8 cellular contexts compared by ENCODE assay signal in the genomic region with DNA sequence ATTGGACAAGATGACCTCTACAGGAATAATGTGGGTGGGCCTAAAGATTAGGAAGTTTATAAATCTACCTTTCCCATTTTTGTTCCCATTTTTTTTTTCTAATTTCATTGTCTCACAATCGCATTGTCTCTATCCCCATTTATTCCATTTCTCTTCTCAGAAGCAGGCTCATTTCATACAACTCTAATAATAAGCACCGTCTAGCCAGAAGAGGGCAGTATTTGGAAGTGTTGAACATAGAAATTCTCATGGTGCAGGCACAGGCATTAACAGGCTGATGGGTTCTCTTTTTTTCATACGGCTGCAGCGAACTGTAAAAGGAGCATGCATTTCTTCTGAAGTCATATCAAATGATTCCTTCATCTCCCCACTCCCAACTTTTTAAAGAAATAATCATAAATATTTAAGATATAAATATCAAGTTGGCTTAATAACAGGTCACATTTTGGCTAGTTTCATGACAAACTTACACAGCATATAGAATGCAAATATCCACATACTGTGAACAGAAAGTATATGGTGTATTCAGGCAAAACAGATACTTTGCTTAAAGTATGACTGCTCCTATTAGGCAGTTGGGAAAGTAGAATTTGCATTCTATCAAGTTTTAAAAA.
DNase-seq lines count a peak whose midpoint lies in the region; TF ChIP-seq lines count a peak whose summit lies in the region.

No MANE protein-coding gene starts in this region.

- no peak overlapping the region for H3K4me3 Mint-ChIP-seq in activated CD4-positive, alpha-beta T cell treated with anti-CD3 and anti-CD28 coated beads, Interleukin-2, amount 10 ng/mL, durations not matched to agents 24 days and 14 days

- no peaks in the 10 kb centered on the region for H3K4me1 ChIP-seq in KMS-11 (ENCODE audit: low read depth, poor library complexity, severe bottlenecking)

- H3K36me3 ChIP-seq in H7 (replicated peaks; ENCODE audit: control insufficient read depth, insufficient read depth, low read length): no peaks in the 10 kb centered on the region
- no peaks in the 10 kb centered on the region for H3K36me3 ChIP-seq in KMS-11 (ENCODE audit: insufficient read depth)

- intact Hi-C loops in activated CD4-positive, alpha-beta T cell treated with anti-CD3 and anti-CD28 coated beads, Interleukin-2, amount 10 ng/mL, durations not matched to agents 24 days and 14 days (cut with micrococcal nuclease): loop anchor here (10.0 kb wide), 1 partner anchor 222 kb away; no protein-coding TSS in a partner anchor

- no peaks in the 10 kb centered on the region for H3K36me3 Mint-ChIP-seq in activated CD4-positive, alpha-beta T cell treated with anti-CD3 and anti-CD28 coated beads, Interleukin-2, amount 10 ng/mL, durations not matched to agents 24 days and 14 days (ENCODE audit: low read depth)

- no peaks in the 10 kb centered on the region for H3K27me3 ChIP-seq in H7 (ENCODE audit: control insufficient read depth, insufficient read depth, low read length)
- no peaks in the 10 kb centered on the region for H3K27me3 ChIP-seq in KMS-11 (ENCODE audit: insufficient read depth, low read depth)

- no peak overlapping the region for H2AFZ ChIP-seq in KMS-11 (ENCODE audit: low read depth)

- no peak overlapping the region for H3K9ac ChIP-seq in KMS-11

- H3K4me3 ChIP-seq in H7 (ENCODE audit: insufficient read depth, low read depth, low read length): no peak overlapping the region
- H3K4me3 ChIP-seq in KMS-11 (IDR thresholded peaks at IDR 0.05; ENCODE audit: insufficient read depth, low read depth, low read length): no peak overlapping the region

- peak; percentile 64 for DNase-seq in activated CD4-positive, alpha-beta T cell treated with anti-CD3 and anti-CD28 coated beads, Interleukin-2, amount 10 ng/mL, durations not matched to agents 24 days and 14 days
- no peak for DNase-seq in activated CD4-positive, alpha-beta T cell treated with anti-CD3 and anti-CD28 coated beads, Interleukin-2, amount 50 U/mL, for 48 hours
- DNase-seq in H7: peak; percentile 15
- peak; percentile 63 for DNase-seq in OCI-M1 (lab: John Stamatoyannopoulos, UW)
- peak; percentile 79 for DNase-seq in dermis blood vessel endothelial cell
- peak; percentile 91 for DNase-seq in medulla oblongata (ENCODE audit: extremely low spot score)
- DNase-seq in ecto neural progenitor cell (ENCODE audit: low spot score): no peak

- no peaks in the 10 kb centered on the region for H3K4me1 Mint-ChIP-seq in activated CD4-positive, alpha-beta T cell treated with anti-CD3 and anti-CD28 coated beads, Interleukin-2, amount 10 ng/mL, durations not matched to agents 24 days and 14 days

- no peaks in the 10 kb centered on the region for H3K79me2 ChIP-seq in KMS-11 (ENCODE audit: insufficient read depth, low read depth)

- peak; percentile 45 for TF ChIP-seq CTCF in KMS-11 (conservative IDR thresholded peaks at IDR 0.05; ENCODE audit: low read depth, low read length)

- H3K9me3 Mint-ChIP-seq in activated CD4-positive, alpha-beta T cell treated with anti-CD3 and anti-CD28 coated beads, Interleukin-2, amount 10 ng/mL, durations not matched to agents 24 days and 14 days: no peaks in the 10 kb centered on the region

- H3K27me3 Mint-ChIP-seq in activated CD4-positive, alpha-beta T cell treated with anti-CD3 and anti-CD28 coated beads, Interleukin-2, amount 10 ng/mL, durations not matched to agents 24 days and 14 days: peaks cover 2% of the 10 kb centered on the region

- no peak overlapping the region for H3K27ac Mint-ChIP-seq in activated CD4-positive, alpha-beta T cell treated with anti-CD3 and anti-CD28 coated beads, Interleukin-2, amount 10 ng/mL, durations not matched to agents 24 days and 14 days

- no peak overlapping the region for H3K27ac ChIP-seq in KMS-11

- H4K20me1 ChIP-seq in KMS-11 (ENCODE audit: insufficient read depth): no peaks in the 10 kb centered on the region

- H3K4me2 ChIP-seq in KMS-11: no peak overlapping the region

Comparison
In these comparisons a context has a peak if more than half of its experiments do, and no peak if none do; other contexts are left out.
1. DNase-seq: peak in activated CD4-positive, alpha-beta T cell treated with anti-CD3 and anti-CD28 coated beads, Interleukin-2, amount 10 ng/mL, durations not matched to agents 24 days and 14 days (single experiment), H7 (single experiment), OCI-M1 (single experiment), dermis blood vessel endothelial cell (single experiment) and medulla oblongata (single experiment); none in activated CD4-positive, alpha-beta T cell treated with anti-CD3 and anti-CD28 coated beads, Interleukin-2, amount 50 U/mL, for 48 hours (0 of 2) and ecto neural progenitor cell (single experiment).